In genomic region chr7:148483941-148484340, GRCh38 we compare ENCODE assay signal across 22 cellular contexts.
"Had no signal": no experiment of that assay in that cellular context is flagged by ENCODE, and none has a peak within 500 bp of the region (broad histone marks: within the 10 kb centered on the region; RNA-seq: fewer than 3 reads in every experiment).

No MANE protein-coding gene starts in this region.

- H3K4me3 ChIP-seq: ascending aorta, breast epithelium, cardiac muscle cell, coronary artery, dorsolateral prefrontal cortex had no signal

- H3K4me1 ChIP-seq: ascending aorta, breast epithelium had no signal

- DNase-seq: activated CD4-positive, alpha-beta memory T cell treated with anti-CD3 and anti-CD28 coated beads, Interleukin-2, amount 10 ng/mL, durations not matched to agents 7 days and 5 days; activated CD4-positive, alpha-beta T cell treated with anti-CD3 and anti-CD28 coated beads for 1 hour; activated CD4-positive, alpha-beta T cell treated with anti-CD3 and anti-CD28 coated beads for 4 hours; activated CD4-positive, alpha-beta T cell treated with anti-CD3 and anti-CD28 coated beads, Interleukin-2, amount 10 ng/mL, durations not matched to agents 7 days and 5 days; activated CD4-positive, alpha-beta T cell treated with anti-CD3 and anti-CD28 coated beads, Interleukin-2, amount 50 U/mL, for 4 hours; activated CD8-positive, alpha-beta memory T cell treated with anti-CD3 and anti-CD28 coated beads, Interleukin-2, amount 50 U/mL, for 48 hours; activated effector memory CD4-positive, alpha-beta T cell treated with Interleukin-2 at 50 U/mL for 16 hours; activated gamma-delta T cell treated with Interleukin-2 at 50 U/mL for 16 hours; activated naive CD4-positive, alpha-beta T cell treated with Interleukin-2 at 50 U/mL for 16 hours; activated naive CD8-positive, alpha-beta T cell treated with anti-CD3 and anti-CD28 coated beads, Interleukin-2, amount 10 ng/mL, durations not matched to agents 7 days and 5 days; activated T-cell treated with anti-CD3 and anti-CD28 coated beads for 4 hours; activated T-cell treated with anti-CD3 and anti-CD28 coated beads, Interleukin-2, amount 50 U/mL, for 24 hours; dorsolateral prefrontal cortex; effector memory CD4-positive, alpha-beta T cell; endodermal cell; foreskin fibroblast; head of caudate nucleus; T-helper 2 cell had no signal

- H3K27ac ChIP-seq: ascending aorta, breast epithelium, cardiac muscle cell, coronary artery, dorsolateral prefrontal cortex had no signal

- H3K9me3 ChIP-seq: ascending aorta, breast epithelium had no signal

- H3K27me3 ChIP-seq: ascending aorta, breast epithelium, cardiac muscle cell, dorsolateral prefrontal cortex had no signal

- H3K36me3 ChIP-seq: ascending aorta, breast epithelium, cardiac muscle cell had no signal
